ENCODE assay signal across 28 cellular contexts in the genomic region with DNA sequence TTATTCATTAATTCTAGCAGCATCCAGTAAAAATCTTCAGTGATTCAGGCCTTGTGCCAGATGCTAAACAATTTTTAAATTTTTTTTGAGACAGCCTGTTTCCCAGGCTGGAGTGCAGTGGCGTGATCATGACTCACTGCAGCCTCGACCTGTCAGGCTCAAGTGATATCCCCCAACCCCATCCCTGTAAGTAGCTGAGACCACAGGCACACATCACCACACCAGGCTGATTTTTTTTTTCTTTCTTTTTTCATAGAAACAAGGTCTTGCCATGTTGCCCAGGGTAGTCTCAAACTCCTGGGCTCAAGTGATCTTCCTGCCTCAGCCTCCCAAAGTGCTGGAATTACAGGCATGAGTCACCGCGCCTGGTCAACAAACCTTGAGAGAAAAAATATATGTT.
A peak's percentile ranks its signal among the peaks of the same experiment; 100 is the strongest.
DNase-seq lines count a peak whose midpoint lies in the region; ATAC-seq and TF ChIP-seq lines count a peak whose summit lies in the region.
"Had no signal": no experiment of that assay in that cellular context is flagged by ENCODE, and none has a peak within 500 bp of the region (broad histone marks: within the 10 kb centered on the region; RNA-seq: fewer than 3 reads in every experiment).

No MANE protein-coding gene starts in this region.

- H3K9me3 Mint-ChIP-seq in activated CD4-positive, alpha-beta T cell treated with anti-CD3 and anti-CD28 coated beads for 36 hours (ENCODE audit: low read depth): peaks cover 5% of the 10 kb centered on the region
- H3K9me3 Mint-ChIP-seq in naive thymus-derived CD4-positive, alpha-beta T cell: peaks cover 3 to 14% (median 8%) of the 10 kb centered on the region in 11 donors

- H3K4me1 ChIP-seq in HCT116 (ENCODE audit: control insufficient read depth in 1 of 2, insufficient read depth in 2 of 2, low read length in 2 of 2): peaks cover 0 to 10% of the 10 kb centered on the region in 2 experiments; a peak in 2 of 4 replicates
- H3K4me1 ChIP-seq in naive thymus-derived CD4-positive, alpha-beta T cell (ENCODE audit: control insufficient read depth in 2 of 2, insufficient read depth in 2 of 2, low read length in 2 of 2): no peaks in the 10 kb centered on the region
- H3K4me1 ChIP-seq: adrenal gland had no signal

- H3K4me2 ChIP-seq in HCT116 (ENCODE audit: low read length): peak overlapping the region; percentile 33
- H3K4me2 ChIP-seq: hepatocyte had no signal

- H3K4me3 ChIP-seq in HCT116 (replicated peaks in 1 of 2; ENCODE audit: low read depth in 1 of 2, low read length in 2 of 2): no peak overlapping the region
- no peak overlapping the region for H3K4me3 ChIP-seq in astrocyte of the spinal cord (ENCODE audit: low read depth, low read length)
- no peak overlapping the region for H3K4me3 ChIP-seq in retinal pigment epithelial cell (ENCODE audit: low read length)
- H3K4me3 ChIP-seq in naive thymus-derived CD4-positive, alpha-beta T cell (ENCODE audit: low read length): no peak overlapping the region
- H3K4me3 ChIP-seq: adrenal gland, cardiac muscle cell, coronary artery, GM12878, hepatocyte had no signal

- no peak overlapping the region for H3K27ac ChIP-seq in HCT116 (ENCODE audit: low read depth, low read length)
- H3K27ac ChIP-seq in naive thymus-derived CD4-positive, alpha-beta T cell (ENCODE audit: low read depth, low read length): no peak overlapping the region
- H3K27ac ChIP-seq: adrenal gland, cardiac muscle cell, coronary artery, hepatocyte had no signal

- 0 out of 2 replicates have a peak, but pooled peaks cover 4% of the 10 kb centered on the region for H3K9me2 ChIP-seq in HCT116 (ENCODE audit: insufficient read depth)

- no peaks in the 10 kb centered on the region for H3K79me2 ChIP-seq in HCT116 (ENCODE audit: insufficient read depth, low read length)
- H3K79me2 ChIP-seq: hepatocyte had no signal

- no peaks in the 10 kb centered on the region for H3K36me3 ChIP-seq in HCT116 (ENCODE audit: control insufficient read depth in 1 of 2, insufficient read depth in 2 of 2, low read length in 2 of 2)
- H3K36me3 ChIP-seq in naive thymus-derived CD4-positive, alpha-beta T cell (ENCODE audit: control insufficient read depth in 2 of 3, insufficient read depth in 3 of 3, low read length in 3 of 3): no peaks in the 10 kb centered on the region
- H3K36me3 ChIP-seq: adrenal gland, cardiac muscle cell had no signal

- TF ChIP-seq POLR2A in HCT116 (IDR thresholded peaks at IDR 0.05; ENCODE audit: borderline replicate concordance, extremely low read depth, insufficient read depth, insufficient read length): no peak

- no peaks in the 10 kb centered on the region for H4K20me1 ChIP-seq in HCT116 (ENCODE audit: insufficient read depth)

- intact Hi-C loops in HCT116 (cut with micrococcal nuclease): no loop called here
- intact Hi-C loops in left colon (cut with DNase I, micrococcal nuclease): no loop called here
- intact Hi-C loops in activated CD4-positive, alpha-beta T cell treated with anti-CD3 and anti-CD28 coated beads for 36 hours (cut with DNase I, micrococcal nuclease): no loop called here
- intact Hi-C loops in naive thymus-derived CD4-positive, alpha-beta T cell (cut with micrococcal nuclease): no loop called here

- peak; percentile 69 for ATAC-seq in HCT116
- no peak for ATAC-seq in left colon
- no peak for ATAC-seq in activated CD4-positive, alpha-beta T cell treated with anti-CD3 and anti-CD28 coated beads for 36 hours
- no peak for ATAC-seq in naive thymus-derived CD4-positive, alpha-beta T cell
- ATAC-seq: GM12878; Panc1; sciatic nerve; stimulated activated effector memory CD8-positive, alpha-beta T cell treated with anti-CD3 and anti-CD28 coated beads, Interleukin-12 subunit alpha, Interleukin-12 subunit beta, amount 100 ng/mL, for 72 hours had no signal

- RAD21 ChIA-PET in HCT116 (lab: Charles Lee; ENCODE audit: low non-redundant PET in 1 of 2, low total read pairs in 2 of 2, uncharacterized antibody in 2 of 2, unreplicated experiment in 2 of 2): no interaction called here

- CTCF ChIA-PET in HCT116 (lab: Charles Lee): no interaction called here
- CTCF ChIA-PET in activated CD4-positive, alpha-beta T cell treated with anti-CD3 and anti-CD28 coated beads for 36 hours (lab: Charles Lee): no interaction called here
- CTCF ChIA-PET in naive thymus-derived CD4-positive, alpha-beta T cell (lab: Charles Lee): no interaction called here

- TF ChIP-seq RAD21 in HCT116 (IDR thresholded peaks at IDR 0.05; ENCODE audit: low read depth): no peak

- no peaks in the 10 kb centered on the region for H3K36me3 Mint-ChIP-seq in activated CD4-positive, alpha-beta T cell treated with anti-CD3 and anti-CD28 coated beads for 36 hours (ENCODE audit: low read depth)
- no peaks in the 10 kb centered on the region for H3K36me3 Mint-ChIP-seq in naive thymus-derived CD4-positive, alpha-beta T cell
- H3K36me3 Mint-ChIP-seq: IgD-negative memory B cell; stimulated activated effector memory CD8-positive, alpha-beta T cell treated with anti-CD3 and anti-CD28 coated beads, Interleukin-12 subunit alpha, Interleukin-12 subunit beta, amount 100 ng/mL, for 72 hours had no signal

- TF ChIP-seq CTCF in HCT116 (IDR thresholded peaks at IDR 0.05 in 2 of 3, conservative IDR thresholded peaks at IDR 0.05 in 1 of 3; ENCODE audit: borderline replicate concordance in 1 of 3, insufficient read depth in 1 of 3, low read depth in 2 of 3, low read length in 2 of 3) (no peak), astrocyte of the spinal cord (IDR thresholded peaks at IDR 0.05; ENCODE audit: low read depth, low read length) (no peak), retinal pigment epithelial cell (conservative IDR thresholded peaks at IDR 0.05; ENCODE audit: low read depth, low read length) (no peak)

- no TSS peak for BruUV-seq in HCT116 (replicated peaks; lab: Mats Ljungman, UMichigan)

- no peak overlapping the region for H3K27ac Mint-ChIP-seq in activated CD4-positive, alpha-beta T cell treated with anti-CD3 and anti-CD28 coated beads for 36 hours
- no peak overlapping the region for H3K27ac Mint-ChIP-seq in naive thymus-derived CD4-positive, alpha-beta T cell
- H3K27ac Mint-ChIP-seq: activated B cell treated with CpG ODN at 0.5 μM for 24 hours; IgD-negative memory B cell; progenitor cell of endocrine pancreas; stimulated activated effector memory CD8-positive, alpha-beta T cell treated with anti-CD3 and anti-CD28 coated beads, Interleukin-12 subunit alpha, Interleukin-12 subunit beta, amount 100 ng/mL, for 72 hours had no signal

- DNase-seq in HCT116 (ENCODE audit: low read depth, low spot score) (peak; percentile 15), NCI-H446 treated with DMSO at 0.1 percent for 48 hours (lab: John Stamatoyannopoulos, UW) (peak; percentile 15), astrocyte of the spinal cord (ENCODE audit: low read depth, low spot score) (peak; percentile 0), retinal pigment epithelial cell (ENCODE audit: low read depth) (peak; percentile 80), left colon (no peak)
- no peak for DNase-seq in activated CD4-positive, alpha-beta T cell treated with anti-CD3 and anti-CD28 coated beads for 36 hours
- DNase-seq in naive thymus-derived CD4-positive, alpha-beta T cell: no peak
- DNase-seq: activated B cell treated with CpG ODN at 0.5 μM for 24 hours; activated CD4-positive, alpha-beta T cell treated with anti-CD3 and anti-CD28 coated beads, Interleukin-2, amount 50 U/mL, for 4 hours; activated naive CD4-positive, alpha-beta T cell treated with Interleukin-2 at 50 U/mL for 16 hours; adrenal gland; effector memory CD4-positive, alpha-beta T cell; erythroblast; foreskin fibroblast; GOT3; NCI-H1436; NCI-H510A; SHP77 treated with DMSO at 0.1 percent for 48 hours; stimulated activated CD4-positive, alpha-beta T cell treated with anti-CD3 and anti-CD28 coated beads, Interleukin-4, amount 100 ng/mL, for 24 hours had no signal

- in situ Hi-C loops in astrocyte of the spinal cord (cut with HindIII; ENCODE audit: low sequenced_read_pairs): no loop called here

- POLR2A ChIA-PET in HCT116 (lab: Charles Lee): no interaction called here
- POLR2A ChIA-PET in activated CD4-positive, alpha-beta T cell treated with anti-CD3 and anti-CD28 coated beads for 36 hours (lab: Charles Lee): no interaction called here
- POLR2A ChIA-PET in naive thymus-derived CD4-positive, alpha-beta T cell (lab: Charles Lee): no interaction called here

- peak overlapping the region; percentile 90 for H2AFZ ChIP-seq in HCT116 (ENCODE audit: low read depth, low read length, poor library complexity, severe bottlenecking)
- H2AFZ ChIP-seq: hepatocyte had no signal

- H3K9me3 ChIP-seq in HCT116 (ENCODE audit: control insufficient read depth in 1 of 2, insufficient read depth in 1 of 2, low read depth in 1 of 2, low read length in 2 of 2): no peaks in the 10 kb centered on the region
- H3K9me3 ChIP-seq in naive thymus-derived CD4-positive, alpha-beta T cell (ENCODE audit: control insufficient read depth in 2 of 3, low read length in 3 of 3): no peaks in the 10 kb centered on the region
- H3K9me3 ChIP-seq: adrenal gland had no signal

- H3K4me3 Mint-ChIP-seq in activated CD4-positive, alpha-beta T cell treated with anti-CD3 and anti-CD28 coated beads for 36 hours: no peak overlapping the region
- no peak overlapping the region for H3K4me3 Mint-ChIP-seq in naive thymus-derived CD4-positive, alpha-beta T cell
- H3K4me3 Mint-ChIP-seq: activated B cell treated with CpG ODN at 0.5 μM for 24 hours; IgD-negative memory B cell; stimulated activated effector memory CD8-positive, alpha-beta T cell treated with anti-CD3 and anti-CD28 coated beads, Interleukin-12 subunit alpha, Interleukin-12 subunit beta, amount 100 ng/mL, for 72 hours had no signal

- H3K4me1 Mint-ChIP-seq in activated CD4-positive, alpha-beta T cell treated with anti-CD3 and anti-CD28 coated beads for 36 hours: no peaks in the 10 kb centered on the region
- no peaks in the 10 kb centered on the region for H3K4me1 Mint-ChIP-seq in naive thymus-derived CD4-positive, alpha-beta T cell
- H3K4me1 Mint-ChIP-seq: activated B cell treated with CpG ODN at 0.5 μM for 24 hours; IgD-negative memory B cell; stimulated activated effector memory CD8-positive, alpha-beta T cell treated with anti-CD3 and anti-CD28 coated beads, Interleukin-12 subunit alpha, Interleukin-12 subunit beta, amount 100 ng/mL, for 72 hours had no signal

- H3K27me3 Mint-ChIP-seq in activated CD4-positive, alpha-beta T cell treated with anti-CD3 and anti-CD28 coated beads for 36 hours: no peaks in the 10 kb centered on the region
- H3K27me3 Mint-ChIP-seq in naive thymus-derived CD4-positive, alpha-beta T cell: no peaks in the 10 kb centered on the region
- H3K27me3 Mint-ChIP-seq: activated B cell treated with CpG ODN at 0.5 μM for 24 hours, IgD-negative memory B cell, progenitor cell of endocrine pancreas had no signal

- no peak overlapping the region for H3K9ac ChIP-seq in HCT116 (ENCODE audit: low read length)

- H3K27me3 ChIP-seq in HCT116 (ENCODE audit: insufficient read depth, low read length): no peaks in the 10 kb centered on the region
- H3K27me3 ChIP-seq in naive thymus-derived CD4-positive, alpha-beta T cell (ENCODE audit: control insufficient read depth in 2 of 2, insufficient read depth in 2 of 2, low read length in 2 of 2): no peaks in the 10 kb centered on the region
- H3K27me3 ChIP-seq: adrenal gland, cardiac muscle cell, hepatocyte had no signal

TF ChIP-seq in HCT116, 20 proteins besides CTCF, POLR2A, EP300 and RAD21 (continues in another document):
- TF ChIP-seq CEBPB (IDR thresholded peaks at IDR 0.05; ENCODE audit: low read depth): no peak
- no peak for TF ChIP-seq POLR2AphosphoS5 (IDR thresholded peaks at IDR 0.05; ENCODE audit: low read depth, low read length)

Comparison
In these comparisons a context has a peak if more than half of its experiments do, and no peak if none do; other contexts are left out.
1. DNase-seq: peak in HCT116 (single experiment), NCI-H446 treated with DMSO at 0.1 percent for 48 hours (single experiment), astrocyte of the spinal cord (single experiment) and retinal pigment epithelial cell (single experiment); none in left colon (0 of 2), activated CD4-positive, alpha-beta T cell treated with anti-CD3 and anti-CD28 coated beads for 36 hours (single experiment) and naive thymus-derived CD4-positive, alpha-beta T cell (0 of 9).